ENCODE assay signal across 15 cellular contexts in the genomic region with DNA sequence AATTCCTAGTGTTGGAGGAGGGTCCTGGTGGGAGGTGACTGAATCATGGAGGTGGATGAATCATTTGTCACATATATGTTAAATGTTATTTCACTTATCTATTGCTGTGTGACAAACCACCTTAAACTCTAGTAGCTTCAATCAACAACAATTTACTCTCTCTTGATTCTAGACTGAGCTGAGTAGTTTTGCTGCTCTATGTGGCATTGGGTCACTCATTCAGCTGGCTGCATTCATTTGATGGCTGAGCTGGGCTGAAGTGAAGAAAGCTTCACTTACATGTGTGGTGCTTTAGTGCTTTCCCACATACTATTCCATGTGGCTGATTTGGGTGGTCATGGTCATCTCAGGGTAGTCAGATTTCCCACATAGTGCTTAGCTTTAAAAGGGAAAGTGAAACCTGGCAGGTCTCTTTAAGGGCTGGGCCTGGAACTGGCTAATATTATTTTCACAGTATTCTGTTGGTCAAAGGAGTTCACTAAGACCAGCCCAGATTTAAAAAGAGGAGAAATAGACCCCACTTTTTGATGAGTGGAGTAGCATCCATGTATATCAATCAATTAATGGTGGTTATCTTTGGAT. TPM values are rescaled to one million over a fixed set of nuclear protein-coding genes. Genes with fewer than 3 reads are reported as not detected.
DNase-seq lines count a peak whose midpoint lies in the region; ATAC-seq and TF ChIP-seq lines count a peak whose summit lies in the region.
"Had no signal": no experiment of that assay in that cellular context is flagged by ENCODE, and none has a peak within 500 bp of the region (broad histone marks: within the 10 kb centered on the region; RNA-seq: fewer than 3 reads in every experiment).

No MANE protein-coding gene starts in this region.

- TF ChIP-seq CTCF in suprapubic skin (IDR thresholded peaks at IDR 0.05) (no peak), coronary artery (IDR thresholded peaks at IDR 0.05) (no peak), gastrocnemius medialis (IDR thresholded peaks at IDR 0.05 in 4 of 5, conservative IDR thresholded peaks at IDR 0.05 in 1 of 5) (no peak)

- H3K27ac ChIP-seq in suprapubic skin: no peak overlapping the region
- no peak overlapping the region for H3K27ac ChIP-seq in coronary artery
- no peak overlapping the region for H3K27ac ChIP-seq in gastrocnemius medialis
- H3K27ac ChIP-seq: BLaER1 had no signal

- H3K27me3 ChIP-seq in suprapubic skin (no peaks in the 10 kb centered on the region), gastrocnemius medialis (no peaks in the 10 kb centered on the region)
- H3K27me3 ChIP-seq: BLaER1 had no signal

- H3K9me3 ChIP-seq in suprapubic skin: peaks cover 18% of the 10 kb centered on the region
- H3K9me3 ChIP-seq in gastrocnemius medialis: no peaks in the 10 kb centered on the region

- H3K27ac Mint-ChIP-seq in activated T-helper 17 cell treated with anti-CD3 and anti-CD28 coated beads, Interleukin-2, amount 50 U/mL, for 72 hours: no peak overlapping the region
- H3K27ac Mint-ChIP-seq: CD8-positive, alpha-beta memory T cell; GM23338 had no signal

- peak; percentile 40 for ATAC-seq in GM18868 (IDR thresholded peaks at IDR 0.05; ENCODE audit: unreplicated experiment)
- ATAC-seq in activated T-helper 17 cell treated with anti-CD3 and anti-CD28 coated beads, Interleukin-2, amount 50 U/mL, for 72 hours (replicated peaks): peak; percentile 7
- no peak for ATAC-seq in GM18511 (IDR thresholded peaks at IDR 0.05; ENCODE audit: unreplicated experiment)
- no peak for ATAC-seq in gastrocnemius medialis
- ATAC-seq: GM23338, Panc1 had no signal

- no peaks in the 10 kb centered on the region for H3K4me1 Mint-ChIP-seq in activated T-helper 17 cell treated with anti-CD3 and anti-CD28 coated beads, Interleukin-2, amount 50 U/mL, for 72 hours
- H3K4me1 Mint-ChIP-seq: GM23338 had no signal

- H3K4me3 ChIP-seq in suprapubic skin: no peak overlapping the region
- H3K4me3 ChIP-seq in coronary artery: no peak overlapping the region
- H3K4me3 ChIP-seq in gastrocnemius medialis: no peak overlapping the region
- H3K4me3 ChIP-seq: BLaER1, GM23338 had no signal

- in situ Hi-C loops in gastrocnemius medialis (cut with MboI; ENCODE audit: low sequenced_read_pairs in 4 of 4): no loop called here

- DNase-seq in AG08396 (ENCODE audit: low spot score) (peak; percentile 12), iris pigment epithelial cell (ENCODE audit: low read depth) (peak; percentile 38), suprapubic skin (ENCODE audit: low spot score in 2 of 2) (no peak), coronary artery (ENCODE audit: low spot score) (no peak), gastrocnemius medialis (no peak)
- DNase-seq: CD8-positive, alpha-beta memory T cell; NCI-H1092 treated with DMSO at 0.1 percent for 48 hours; NCI-H1694 treated with DMSO at 0.1 percent for 48 hours; SHP77 had no signal

- no peaks in the 10 kb centered on the region for H3K36me3 Mint-ChIP-seq in activated T-helper 17 cell treated with anti-CD3 and anti-CD28 coated beads, Interleukin-2, amount 50 U/mL, for 72 hours (ENCODE audit: low read depth)
- H3K36me3 Mint-ChIP-seq: CD8-positive, alpha-beta memory T cell had no signal

- H3K36me3 ChIP-seq in suprapubic skin (no peaks in the 10 kb centered on the region), gastrocnemius medialis (no peaks in the 10 kb centered on the region)
- H3K36me3 ChIP-seq: BLaER1 had no signal

- intact Hi-C loops in gastrocnemius medialis (cut with DNase I; ENCODE audit: low total_unique reads): no loop called here

- H3K27me3 Mint-ChIP-seq in activated T-helper 17 cell treated with anti-CD3 and anti-CD28 coated beads, Interleukin-2, amount 50 U/mL, for 72 hours: peaks cover 16% of the 10 kb centered on the region

- peaks cover 15% of the 10 kb centered on the region for H3K9me3 Mint-ChIP-seq in activated T-helper 17 cell treated with anti-CD3 and anti-CD28 coated beads, Interleukin-2, amount 50 U/mL, for 72 hours

- H3K4me3 Mint-ChIP-seq in activated T-helper 17 cell treated with anti-CD3 and anti-CD28 coated beads, Interleukin-2, amount 50 U/mL, for 72 hours: no peak overlapping the region
- H3K4me3 Mint-ChIP-seq: CD8-positive, alpha-beta memory T cell; GM23338 had no signal

- no peak for TF ChIP-seq EP300 in suprapubic skin (IDR thresholded peaks at IDR 0.05)

- no peak for TF ChIP-seq POLR2A in suprapubic skin (IDR thresholded peaks at IDR 0.05)
- no peak for TF ChIP-seq POLR2A in gastrocnemius medialis (IDR thresholded peaks at IDR 0.05)

- H3K4me1 ChIP-seq in suprapubic skin (no peaks in the 10 kb centered on the region), gastrocnemius medialis (no peaks in the 10 kb centered on the region)
- H3K4me1 ChIP-seq: BLaER1 had no signal

RNA-seq across cellular contexts. Expression of a gene that starts 10.5 kb away (rescaled TPM):
- 1 to 10 TPM in 1 of 2 donors, under 1 TPM in 1; 0.16 to 2.2 TPM for total RNA-seq in activated T-helper 17 cell treated with anti-CD3 and anti-CD28 coated beads, Interleukin-2, amount 50 U/mL, for 72 hours
- total RNA-seq in suprapubic skin (1 to 10 TPM; 4.2 to 6.2 (median 5.4) TPM), gastrocnemius medialis (under 1 TPM in 2 of 4 donors, not detected in 2; 0.15 to 0.55 TPM)

Comparison
In these comparisons a context has a peak if more than half of its experiments do, and no peak if none do; other contexts are left out.
1. DNase-seq: peak in AG08396 (single experiment) and iris pigment epithelial cell (single experiment); none in suprapubic skin (0 of 2), coronary artery (single experiment) and gastrocnemius medialis (0 of 2).
2. ATAC-seq: peak in GM18868 (single experiment) and activated T-helper 17 cell treated with anti-CD3 and anti-CD28 coated beads, Interleukin-2, amount 50 U/mL, for 72 hours (single experiment); none in GM18511 (single experiment) and gastrocnemius medialis (0 of 2).